Comparison of ENCODE assay signal across 1 cellular context in genomic region chr1:151056149-151056548, GRCh38.
TF ChIP-seq lines count a peak whose summit lies in the region.

No MANE protein-coding gene starts in this region.

TF ChIP-seq in WTC11, 78 proteins besides CTCF, POLR2A, EP300 and RAD21 (continued from another document):
- TF ChIP-seq MAX (CRISPR knock-in tag; IDR thresholded peaks at IDR 0.05) = no peak
